Comparison of ENCODE assay signal across 8 cellular contexts in the genomic region with DNA sequence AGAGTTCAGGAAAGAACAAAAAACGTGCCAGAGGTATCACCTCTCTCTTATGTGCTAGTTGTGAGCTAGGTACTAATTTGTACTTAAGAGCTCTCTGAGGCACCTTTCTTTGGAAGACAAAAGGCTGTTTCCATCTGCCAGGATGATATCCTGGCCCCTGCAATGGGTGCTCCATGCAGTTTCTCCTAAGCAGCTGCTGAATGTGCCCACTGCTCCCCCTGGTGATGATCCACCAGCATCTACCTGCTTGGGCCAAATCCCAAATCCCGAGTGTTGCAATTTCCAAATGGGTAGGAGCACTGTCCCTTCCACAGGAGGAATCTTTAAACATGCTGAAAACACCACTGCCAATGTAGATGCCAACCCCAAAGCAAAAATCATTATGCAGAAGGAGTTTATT.
DNase-seq lines count a peak whose midpoint lies in the region; ATAC-seq and TF ChIP-seq lines count a peak whose summit lies in the region.

No MANE protein-coding gene starts in this region.

- DNase-seq in NCI-H2107 (lab: John Stamatoyannopoulos, UW): peak; percentile 16
- peak; percentile 64 for DNase-seq in dermis blood vessel endothelial cell
- DNase-seq in nephron progenitor cell: peak; percentile 56
- no peak for DNase-seq in activated CD4-positive, alpha-beta T cell treated with anti-CD3 and anti-CD28 coated beads, Interleukin-2, amount 50 U/mL, for 48 hours
- no peak for DNase-seq in activated naive CD8-positive, alpha-beta T cell treated with anti-CD3 and anti-CD28 coated beads for 36 hours

- no peak overlapping the region for H3K27ac Mint-ChIP-seq in nephron progenitor cell
- no peak overlapping the region for H3K27ac Mint-ChIP-seq in activated naive CD8-positive, alpha-beta T cell treated with anti-CD3 and anti-CD28 coated beads for 36 hours

- peaks cover 7% of the 10 kb centered on the region for H3K9me3 Mint-ChIP-seq in nephron progenitor cell
- no peaks in the 10 kb centered on the region for H3K9me3 Mint-ChIP-seq in activated naive CD8-positive, alpha-beta T cell treated with anti-CD3 and anti-CD28 coated beads for 36 hours

- H3K36me3 Mint-ChIP-seq in nephron progenitor cell (ENCODE audit: low read depth): no peaks in the 10 kb centered on the region
- H3K36me3 Mint-ChIP-seq in activated naive CD8-positive, alpha-beta T cell treated with anti-CD3 and anti-CD28 coated beads for 36 hours: no peaks in the 10 kb centered on the region

- TF ChIP-seq CTCF in GM12874 (IDR thresholded peaks at IDR 0.05; ENCODE audit: insufficient read depth, low read depth, low read length): 0 out of 2 replicates have a peak, but pooled peaks have one; percentile 5
- peak; percentile 67 for TF ChIP-seq CTCF in nephron progenitor cell (IDR thresholded peaks at IDR 0.05)

- peaks cover 22% of the 10 kb centered on the region for H3K27me3 Mint-ChIP-seq in nephron progenitor cell (ENCODE audit: low read depth, poor library complexity)
- H3K27me3 Mint-ChIP-seq in activated naive CD8-positive, alpha-beta T cell treated with anti-CD3 and anti-CD28 coated beads for 36 hours: peaks cover 10% of the 10 kb centered on the region

- H3K4me3 Mint-ChIP-seq in nephron progenitor cell: no peak overlapping the region
- H3K4me3 Mint-ChIP-seq in activated naive CD8-positive, alpha-beta T cell treated with anti-CD3 and anti-CD28 coated beads for 36 hours: no peak overlapping the region

- peaks cover 15% of the 10 kb centered on the region for H3K4me1 Mint-ChIP-seq in nephron progenitor cell
- no peaks in the 10 kb centered on the region for H3K4me1 Mint-ChIP-seq in activated naive CD8-positive, alpha-beta T cell treated with anti-CD3 and anti-CD28 coated beads for 36 hours

- ATAC-seq in GM19023 (IDR thresholded peaks at IDR 0.05; ENCODE audit: unreplicated experiment): no peak
- ATAC-seq in HG03196 (IDR thresholded peaks at IDR 0.05; ENCODE audit: unreplicated experiment): no peak

Comparison
In these comparisons a context has a peak if more than half of its experiments do, and no peak if none do; other contexts are left out.
1. DNase-seq: peak in NCI-H2107 (single experiment), dermis blood vessel endothelial cell (single experiment) and nephron progenitor cell (single experiment); none in activated CD4-positive, alpha-beta T cell treated with anti-CD3 and anti-CD28 coated beads, Interleukin-2, amount 50 U/mL, for 48 hours (0 of 2) and activated naive CD8-positive, alpha-beta T cell treated with anti-CD3 and anti-CD28 coated beads for 36 hours (single experiment).